ENCODE assay signal across 8 cellular contexts in genomic region chrX:154516655-154517100, GRCh38. TPM values are rescaled to one million over a fixed set of nuclear protein-coding genes. Genes with fewer than 3 reads are reported as not detected.
DNase-seq lines count a peak whose midpoint lies in the region; ATAC-seq, FAIRE-seq and TF ChIP-seq lines count a peak whose summit lies in the region.

No MANE protein-coding gene starts in this region.

- H3K27me3 ChIP-seq in HUES6 (ENCODE audit: control insufficient read depth, insufficient read depth, low read length) (no peaks in the 10 kb centered on the region), brain microvascular endothelial cell (replicated peaks) (no peaks in the 10 kb centered on the region), stomach smooth muscle (ENCODE audit: control insufficient read depth in 1 of 2, insufficient read depth in 2 of 2, low read length in 2 of 2) (peaks cover 0 to 6% of the 10 kb centered on the region in 2 donors)

- CTCF ChIA-PET in GM10248 (lab: Yijun Ruan, JAX), result interaction anchor here (0.8 kb wide), 1 partner anchor 11 kb away, joined by 3 read pairs; no protein-coding TSS in a partner anchor

- peak; percentile 31 for DNase-seq in ELR (ENCODE audit: low read depth)
- DNase-seq in brain microvascular endothelial cell, result no peak
- no peak for DNase-seq in kidney
- DNase-seq in middle frontal gyrus (ENCODE audit: extremely low spot score, low spot score), result no peak
- no peak for DNase-seq in GM10248 (ENCODE audit: extremely low spot score)

- intact Hi-C loops in kidney (cut with DNase I), result no loop called here

- TF ChIP-seq CTCF in brain microvascular endothelial cell (IDR thresholded peaks at IDR 0.05; ENCODE audit: low read depth, low read length, missing control alignments) (no peak), kidney (IDR thresholded peaks at IDR 0.05; ENCODE audit: borderline replicate concordance, extremely low read depth, insufficient read depth) (no peak), GM10248 (IDR thresholded peaks at IDR 0.05; ENCODE audit: control extremely low read depth, extremely low read depth, low read depth, missing control alignments) (no peak)

- H3K9ac ChIP-seq in HUES6 (ENCODE audit: low read length) (peak overlapping the region; percentile 76), kidney (ENCODE audit: low read length in 2 of 2) (peak overlapping the region; percentile 58 to 73), stomach smooth muscle (ENCODE audit: low read length in 2 of 2) (peak overlapping the region; percentile 67 to 69)

- peaks cover 18% of the 10 kb centered on the region for H3K4me1 ChIP-seq in HUES6 (ENCODE audit: control insufficient read depth, insufficient read depth, low read length)
- peaks cover 3 to 10% of the 10 kb centered on the region in 2 donors for H3K4me1 ChIP-seq in kidney (ENCODE audit: control insufficient read depth in 1 of 2, insufficient read depth in 1 of 2, low read depth in 1 of 2, low read length in 2 of 2)
- peaks cover 22% of the 10 kb centered on the region for H3K4me1 ChIP-seq in stomach smooth muscle (ENCODE audit: control insufficient read depth, insufficient read depth, low read length)

- peak overlapping the region; percentile 68; the same call in 1 of the 2 replicates for H3K27ac ChIP-seq in HUES6 (ENCODE audit: low read depth, low read length)
- peak overlapping the region; percentile 63 for H3K27ac ChIP-seq in brain microvascular endothelial cell
- peak overlapping the region; percentile 84 to 94 for H3K27ac ChIP-seq in kidney (ENCODE audit: low read depth in 2 of 2, low read length in 2 of 2)
- peak overlapping the region; percentile 90 for H3K27ac ChIP-seq in stomach smooth muscle (ENCODE audit: low read length)

- in situ Hi-C loops in brain microvascular endothelial cell (cut with HindIII; ENCODE audit: low pct_ligation_motif_present, low sequenced_read_pairs), result no loop called here

- H3K36me3 ChIP-seq in HUES6 (ENCODE audit: control insufficient read depth, insufficient read depth, low read length) (no peaks in the 10 kb centered on the region), brain microvascular endothelial cell (replicated peaks) (no peaks in the 10 kb centered on the region), kidney (ENCODE audit: control insufficient read depth in 1 of 2, insufficient read depth in 2 of 2, low read length in 2 of 2) (peaks cover 0 to 3% of the 10 kb centered on the region in 2 donors), stomach smooth muscle (ENCODE audit: control insufficient read depth in 2 of 2, insufficient read depth in 2 of 2, low read length in 2 of 2) (no peaks in the 10 kb centered on the region)

- H3K9me3 ChIP-seq in HUES6 (ENCODE audit: control insufficient read depth, insufficient read depth, low read depth, low read length) (peaks cover 5% of the 10 kb centered on the region; the same call in 1 of the 2 replicates), kidney (ENCODE audit: control insufficient read depth in 1 of 2, low read length in 2 of 2) (no peaks in the 10 kb centered on the region), stomach smooth muscle (ENCODE audit: control insufficient read depth in 2 of 2, low read length in 2 of 2) (no peaks in the 10 kb centered on the region)

- no peak for FAIRE-seq in kidney (lab: Jason Lieb, UNC)

- POLR2A ChIA-PET in GM10248 (lab: Yijun Ruan, JAX), result interaction anchor here (0.7 kb wide), 1 partner anchor 205 kb away, joined by 4 read pairs; no protein-coding TSS in a partner anchor

- ATAC-seq in HG03039 (IDR thresholded peaks at IDR 0.05; ENCODE audit: unreplicated experiment), result no peak

- H3K4me3 ChIP-seq in HUES6 (ENCODE audit: low read depth, low read length) (peak overlapping the region; percentile 64), brain microvascular endothelial cell (ENCODE audit: low read depth, low read length) (peak overlapping the region; percentile 50), kidney (ENCODE audit: low read length in 2 of 2) (peak overlapping the region; percentile 75 to 76), stomach smooth muscle (ENCODE audit: low read length in 2 of 2) (peak overlapping the region; percentile 62 to 68)

RNA-seq across cellular contexts. Expression of gene FAM3A, which starts 0.6 kb away (rescaled TPM):
- total RNA-seq in kidney, result 39.5 TPM
- 73.4 TPM for polyA plus RNA-seq in kidney (ENCODE audit: insufficient read depth, low read depth, low replicate concordance)

RNA-seq across cellular contexts. Expression of gene SLC10A3, which starts 26.2 kb away (rescaled TPM):
- 27.3 TPM for total RNA-seq in kidney
- polyA plus RNA-seq in kidney (ENCODE audit: insufficient read depth, low read depth, low replicate concordance), result 19.0 TPM

RNA-seq across cellular contexts. Expression of gene G6PD, which starts 30.0 kb away (rescaled TPM):
- total RNA-seq in kidney, result 54.1 TPM
- 34.7 TPM for polyA plus RNA-seq in kidney (ENCODE audit: insufficient read depth, low read depth, low replicate concordance)

RNA-seq across cellular contexts. Expression of gene UBL4A, which starts 30.3 kb away (rescaled TPM):
- total RNA-seq in kidney, result 26.1 TPM
- polyA plus RNA-seq in kidney (ENCODE audit: insufficient read depth, low read depth, low replicate concordance), result 35.2 TPM

RNA-seq across cellular contexts. Expression of gene IKBKG, which starts 30.7 kb away (rescaled TPM):
- 31.3 TPM for total RNA-seq in kidney
- polyA plus RNA-seq in kidney (ENCODE audit: insufficient read depth, low read depth, low replicate concordance), result 23.3 TPM
